8 cellular contexts compared by ENCODE assay signal in genomic region chr3:32569540-32570425, GRCh38. TPM values are rescaled to one million over a fixed set of nuclear protein-coding genes. Genes with fewer than 3 reads are reported as not detected.
DNase-seq lines count a peak whose midpoint lies in the region; ATAC-seq and TF ChIP-seq lines count a peak whose summit lies in the region.

No MANE protein-coding gene starts in this region.

- BruUV-seq in HCT116 (replicated peaks; lab: Mats Ljungman, UMichigan) = no TSS peak

- H3K9ac ChIP-seq in HCT116 (ENCODE audit: low read length) = peak overlapping the region; percentile 92
- peak overlapping the region; percentile 81 to 96 for H3K9ac ChIP-seq in duodenal mucosa (ENCODE audit: low read depth in 1 of 2, low read length in 2 of 2)

- intact Hi-C loops in HCT116 (cut with micrococcal nuclease) (loop anchor here (5.0 kb wide), 1 partner anchor 177 kb away; the partner anchor contains the start of gene CMTM7), activated B cell treated with CpG ODN at 0.5 μM for 24 hours (cut with micrococcal nuclease) (loop anchor here (1.0 to 10.0 kb wide), 7 partner anchors 9 to 1037 kb away; partner anchors contain the start of genes CNOT10 and STT3B), right lobe of liver (cut with DNase I) (no loop called here)

- H3K36me3 ChIP-seq in HCT116 (ENCODE audit: control insufficient read depth in 1 of 2, insufficient read depth in 2 of 2, low read length in 2 of 2) (peaks cover 0 to 10% of the 10 kb centered on the region in 2 experiments; a peak in 1 of 4 replicates), duodenal mucosa (ENCODE audit: control insufficient read depth in 1 of 2, insufficient read depth in 2 of 2, low read length in 2 of 2) (peaks cover 0 to 5% of the 10 kb centered on the region in 2 donors), right lobe of liver (no peaks in the 10 kb centered on the region)

- H3K9me3 ChIP-seq in HCT116 (ENCODE audit: control insufficient read depth in 1 of 2, insufficient read depth in 1 of 2, low read depth in 1 of 2, low read length in 2 of 2) = no peaks in the 10 kb centered on the region
- no peaks in the 10 kb centered on the region for H3K9me3 ChIP-seq in duodenal mucosa (ENCODE audit: control insufficient read depth in 1 of 2, low read length in 2 of 2)
- no peaks in the 10 kb centered on the region for H3K9me3 ChIP-seq in right lobe of liver

- POLR2A ChIA-PET in HCT116 (lab: Charles Lee) = interaction anchor here (1.3 kb wide), 1 partner anchor 150 kb away, joined by 3 read pairs; no protein-coding TSS in a partner anchor
- POLR2A ChIA-PET in activated B cell treated with CpG ODN at 0.5 μM for 24 hours (lab: Charles Lee) = interaction anchor here (0.5 to 1.8 kb wide), 11 partner anchors 10 to 1037 kb away, joined by 3 to 8 read pairs (median 3); partner anchors contain the start of genes CMTM6, CNOT10 and STT3B

- ATAC-seq in HCT116 (peak; percentile 67), activated B cell treated with CpG ODN at 0.5 μM for 24 hours (ENCODE audit: low read depth) (peak; percentile 15), right lobe of liver (peak; percentile 71 to 82 (median 76))

- peaks cover 34% of the 10 kb centered on the region for H3K4me1 Mint-ChIP-seq in activated B cell treated with CpG ODN at 0.5 μM for 24 hours

- 0 out of 2 replicates have a peak, but pooled peaks cover 4% of the 10 kb centered on the region for H4K20me1 ChIP-seq in HCT116 (ENCODE audit: insufficient read depth)

- WGBS in right lobe of liver (ENCODE audit: insufficient coverage, low coverage, low lambda C conversion rate, missing lambda C conversion rate) = 2% methylated on average over 13 of the region's 41 CpGs

- no peak for TF ChIP-seq CTCF in HCT116 (IDR thresholded peaks at IDR 0.05 in 2 of 3, conservative IDR thresholded peaks at IDR 0.05 in 1 of 3; ENCODE audit: borderline replicate concordance in 1 of 3, insufficient read depth in 1 of 3, low read depth in 2 of 3, low read length in 2 of 3)
- no peak for TF ChIP-seq CTCF in LNCaP clone FGC (IDR thresholded peaks at IDR 0.05; ENCODE audit: control insufficient read depth, extremely low read depth, insufficient read depth)
- no peak for TF ChIP-seq CTCF in activated B cell treated with CpG ODN at 0.5 μM for 24 hours (IDR thresholded peaks at IDR 0.05)
- TF ChIP-seq CTCF in right lobe of liver (IDR thresholded peaks at IDR 0.05) = no peak

- peaks cover 52% of the 10 kb centered on the region for H3K79me2 ChIP-seq in HCT116 (ENCODE audit: insufficient read depth, low read length)

- no peaks in the 10 kb centered on the region for H3K9me2 ChIP-seq in HCT116 (ENCODE audit: insufficient read depth)

- no peaks in the 10 kb centered on the region for H3K27me3 Mint-ChIP-seq in activated B cell treated with CpG ODN at 0.5 μM for 24 hours

- peak overlapping the region; percentile 94 for H3K4me3 Mint-ChIP-seq in activated B cell treated with CpG ODN at 0.5 μM for 24 hours

- no peak for TF ChIP-seq POLR2A in HCT116 (IDR thresholded peaks at IDR 0.05; ENCODE audit: borderline replicate concordance, extremely low read depth, insufficient read depth, insufficient read length)
- TF ChIP-seq POLR2A in right lobe of liver (IDR thresholded peaks at IDR 0.05) = peak; percentile 58

- H3K36me3 Mint-ChIP-seq in activated B cell treated with CpG ODN at 0.5 μM for 24 hours (ENCODE audit: low read depth) = peaks cover 16% of the 10 kb centered on the region

- CTCF ChIA-PET in HCT116 (lab: Charles Lee) = interaction anchor here (0.8 kb wide), 1 partner anchor 115 kb away, joined by 3 read pairs; the partner anchor contains the start of gene CNOT10
- CTCF ChIA-PET in activated B cell treated with CpG ODN at 0.5 μM for 24 hours (lab: Charles Lee) = interaction anchor here (0.8 kb wide), 1 partner anchor 86 kb away, joined by 3 read pairs; no protein-coding TSS in a partner anchor

- no peak overlapping the region for H2AFZ ChIP-seq in HCT116 (ENCODE audit: low read depth, low read length, poor library complexity, severe bottlenecking)

- peak overlapping the region; percentile 72 for H3K27ac Mint-ChIP-seq in activated B cell treated with CpG ODN at 0.5 μM for 24 hours

- H3K4me1 ChIP-seq in HCT116 (ENCODE audit: control insufficient read depth in 1 of 2, insufficient read depth in 2 of 2, low read length in 2 of 2) (peaks cover 7 to 20% of the 10 kb centered on the region in 2 experiments; a peak in 3 of 4 replicates), duodenal mucosa (ENCODE audit: control insufficient read depth in 1 of 2, insufficient read depth in 2 of 2, low read length in 2 of 2) (peaks cover 21 to 23% of the 10 kb centered on the region in 2 donors), right lobe of liver (peaks cover 0 to 14% (median 6%) of the 10 kb centered on the region in 4 donors)

- H3K4me3 ChIP-seq in HCT116 (replicated peaks in 1 of 2; ENCODE audit: low read depth in 1 of 2, low read length in 2 of 2) (peak overlapping the region; percentile 79 to 87), LNCaP clone FGC (ENCODE audit: low read depth, low read length) (peak overlapping the region; percentile 82), duodenal mucosa (ENCODE audit: low read depth in 1 of 2, low read length in 2 of 2) (peak overlapping the region; percentile 86 to 97), right lobe of liver (peak overlapping the region; percentile 85 to 99 (median 86))

- peak; percentile 51 for DNase-seq in NCI-H1092 treated with DMSO at 0.1 percent for 48 hours (lab: John Stamatoyannopoulos, UW)
- DNase-seq in NCI-H1092 (lab: John Stamatoyannopoulos, UW) = no peak
- DNase-seq in HCT116 (ENCODE audit: low read depth, low spot score) = no peak
- no peak for DNase-seq in LNCaP clone FGC (ENCODE audit: low read depth)
- peak; percentile 53 for DNase-seq in activated B cell treated with CpG ODN at 0.5 μM for 24 hours
- peak; percentile 83 to 91 (median 90) for DNase-seq in right lobe of liver
- peak; percentile 52 for DNase-seq in stimulated activated CD4-positive, alpha-beta T cell treated with anti-CD3 and anti-CD28 coated beads, Interleukin-4, amount 100 ng/mL, for 24 hours

- H3K27ac ChIP-seq in HCT116 (ENCODE audit: low read depth, low read length) (peak overlapping the region; percentile 97), duodenal mucosa (ENCODE audit: low read depth, low read length) (peak overlapping the region; percentile 92), right lobe of liver (peak overlapping the region; percentile 87 to 95 (median 91))

- H3K27me3 ChIP-seq in HCT116 (ENCODE audit: insufficient read depth, low read length) (no peaks in the 10 kb centered on the region), duodenal mucosa (ENCODE audit: control insufficient read depth in 1 of 2, insufficient read depth in 2 of 2, low read length in 2 of 2) (no peaks in the 10 kb centered on the region), right lobe of liver (no peaks in the 10 kb centered on the region)

- no peaks in the 10 kb centered on the region for H3K9me3 Mint-ChIP-seq in activated B cell treated with CpG ODN at 0.5 μM for 24 hours

- no peak for TF ChIP-seq RAD21 in HCT116 (IDR thresholded peaks at IDR 0.05; ENCODE audit: low read depth)

- RAD21 ChIA-PET in HCT116 (lab: Charles Lee; ENCODE audit: low non-redundant PET in 1 of 2, low total read pairs in 2 of 2, uncharacterized antibody in 2 of 2, unreplicated experiment in 2 of 2) = no interaction called here

- peak overlapping the region; percentile 78 for H3K4me2 ChIP-seq in HCT116 (ENCODE audit: low read length)

TF ChIP-seq in HCT116, 20 proteins besides CTCF, POLR2A, EP300 and RAD21:
- peak; percentile 29; the same call in 1 of the 2 replicates for TF ChIP-seq SIN3A (IDR thresholded peaks at IDR 0.05; ENCODE audit: low read depth)
- TF ChIP-seq ZFX (IDR thresholded peaks at IDR 0.05) = no peak
- TF ChIP-seq SRF (IDR thresholded peaks at IDR 0.05; ENCODE audit: low read depth) = no peak
- TF ChIP-seq ZBTB33 (IDR thresholded peaks at IDR 0.05; ENCODE audit: extremely low read depth, insufficient replicate concordance, low read length) = no peak

RNA-seq across cellular contexts. Expression of gene DYNC1LI1, which starts 0.9 kb away (rescaled TPM):
- total RNA-seq in HCT116 (2021; ENCODE audit: unreplicated experiment) (39.4 TPM), activated B cell treated with CpG ODN at 0.5 μM for 24 hours (32.6 and 38.8 TPM in 2 replicates), right lobe of liver (10 to 100 TPM in 4 of 6 experiments, 1 to 10 TPM in 2; 7.6 to 16.9 (median 12.6) TPM)
- 17.9 and 22.1 TPM in 2 replicates for polyA plus RNA-seq in HCT116 (2012)

Comparison
In these comparisons a context has a peak if more than half of its experiments do, and no peak if none do; other contexts are left out.
1. DNase-seq: peak in NCI-H1092 treated with DMSO at 0.1 percent for 48 hours (single experiment), activated B cell treated with CpG ODN at 0.5 μM for 24 hours (single experiment), right lobe of liver (3 of 3) and stimulated activated CD4-positive, alpha-beta T cell treated with anti-CD3 and anti-CD28 coated beads, Interleukin-4, amount 100 ng/mL, for 24 hours (single experiment); none in NCI-H1092 (single experiment), HCT116 (single experiment) and LNCaP clone FGC (single experiment).
2. ATAC-seq: peak in every context shown above with its lines; median percentile 76 in right lobe of liver; 67 in HCT116; 15 in activated B cell treated with CpG ODN at 0.5 μM for 24 hours.
3. intact Hi-C loops: an anchor here in HCT116 (5.0 kb wide) and activated B cell treated with CpG ODN at 0.5 μM for 24 hours (1.0 to 10.0 kb wide); none called in right lobe of liver.
4. Peak in every context shown above with its lines, with median percentiles within 50 percentile points of each other: H3K27ac ChIP-seq and H3K4me3 ChIP-seq.